In the genomic region with DNA sequence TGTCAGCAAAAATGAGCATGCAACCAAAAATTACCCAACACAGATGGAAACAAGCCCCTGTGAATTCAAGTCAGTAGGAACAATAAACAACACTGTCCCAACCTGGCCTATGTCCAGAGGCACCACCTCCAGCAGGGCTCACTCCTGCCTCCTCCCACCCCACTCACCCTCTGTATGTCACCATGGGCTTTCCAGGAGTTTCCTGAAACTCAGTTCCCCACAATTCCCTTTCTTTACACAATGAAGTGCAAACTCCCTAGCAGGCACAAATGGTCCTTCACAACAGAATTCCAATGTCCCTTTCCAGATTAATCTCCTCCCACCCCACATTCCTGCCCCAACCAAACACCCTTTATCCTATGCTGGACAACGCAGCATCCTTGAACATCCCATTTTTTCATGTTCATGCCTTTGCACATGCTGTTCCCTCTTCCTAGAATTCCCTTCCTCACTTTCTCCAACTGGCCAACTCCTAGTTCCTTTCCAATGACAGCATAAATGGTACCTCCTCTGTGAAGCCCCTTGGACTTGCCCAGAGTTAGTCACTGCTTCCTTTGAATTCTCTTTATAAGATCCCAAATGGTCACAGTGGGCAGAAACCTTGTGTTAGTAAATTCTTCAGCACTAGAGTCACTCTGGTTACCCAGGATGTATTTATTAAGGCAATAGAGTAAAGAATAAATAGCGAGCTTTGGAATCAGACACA, we compare ENCODE assay signal across 17 cellular contexts.
A peak's percentile ranks its signal among the peaks of the same experiment; 100 is the strongest.
DNase-seq lines count a peak whose midpoint lies in the region; ATAC-seq and TF ChIP-seq lines count a peak whose summit lies in the region.
"Had no signal": no experiment of that assay in that cellular context is flagged by ENCODE, and none has a peak within 500 bp of the region (broad histone marks: within the 10 kb centered on the region; RNA-seq: fewer than 3 reads in every experiment).

No MANE protein-coding gene starts in this region.

- H3K9me3 ChIP-seq in ascending aorta: no peaks in the 10 kb centered on the region
- H3K9me3 ChIP-seq: BLaER1 had no signal

- peaks cover 0 to 18% of the 10 kb centered on the region in 2 donors for H3K4me1 ChIP-seq in ascending aorta

- no peaks in the 10 kb centered on the region for H3K36me3 ChIP-seq in ascending aorta
- H3K36me3 ChIP-seq: BLaER1 had no signal

- DNase-seq in EH (ENCODE audit: low read depth): peak; percentile 74
- DNase-seq in M059J (ENCODE audit: low read depth): peak; percentile 88
- peak; percentile 39 for DNase-seq in choroid plexus epithelial cell (ENCODE audit: low read depth)
- peak; percentile 26 for DNase-seq in mesenteric fat pad (ENCODE audit: low spot score)
- no peak for DNase-seq in stimulated activated naive CD8-positive, alpha-beta T cell treated with anti-CD3 and anti-CD28 coated beads, Interleukin-15, Interleukin-2, amounts not matched to agents 100 U/mL and 50 U/mL, for 24 hours
- DNase-seq in ascending aorta (ENCODE audit: low spot score in 2 of 2): no peak
- DNase-seq: activated CD4-positive, alpha-beta T cell treated with anti-CD3 and anti-CD28 coated beads, Interleukin-2, amount 10 ng/mL, durations not matched to agents 7 days and 5 days; activated gamma-delta T cell; MM.1S; naive thymus-derived CD4-positive, alpha-beta T cell; NCI-H1694; posterior cingulate gyrus; stimulated activated CD4-positive, alpha-beta T cell treated with anti-CD3 and anti-CD28 coated beads, Interleukin-4, amount 100 ng/mL, for 1 hour had no signal

- intact Hi-C loops in ascending aorta (cut with DNase I): loop anchor here (10.0 kb wide), 2 partner anchors 617 to 653 kb away; partner anchors contain the start of gene PI4K2A

- no peak for TF ChIP-seq CTCF in choroid plexus epithelial cell (conservative IDR thresholded peaks at IDR 0.05; ENCODE audit: low read depth, low read length)
- no peak for TF ChIP-seq CTCF in ascending aorta (IDR thresholded peaks at IDR 0.05)

- H3K27ac ChIP-seq in ascending aorta: no peak overlapping the region
- H3K27ac ChIP-seq: BLaER1, epithelial cell of prostate, skin epidermis had no signal

- no peaks in the 10 kb centered on the region for H3K27me3 ChIP-seq in ascending aorta
- H3K27me3 ChIP-seq: BLaER1 had no signal

- no peak for ATAC-seq in stimulated activated naive CD8-positive, alpha-beta T cell treated with anti-CD3 and anti-CD28 coated beads, Interleukin-15, Interleukin-2, amounts not matched to agents 100 U/mL and 50 U/mL, for 24 hours
- ATAC-seq in GM21825 (IDR thresholded peaks at IDR 0.05; ENCODE audit: unreplicated experiment): no peak
- ATAC-seq: naive thymus-derived CD4-positive, alpha-beta T cell had no signal

- H3K4me3 ChIP-seq in choroid plexus epithelial cell (ENCODE audit: low read depth, low read length) (no peak overlapping the region), ascending aorta (no peak overlapping the region)
- H3K4me3 ChIP-seq: BLaER1, skin epidermis had no signal

Comparison
In these comparisons a context has a peak if more than half of its experiments do, and no peak if none do; other contexts are left out.
1. DNase-seq: peak in EH (single experiment), M059J (single experiment), choroid plexus epithelial cell (single experiment) and mesenteric fat pad (single experiment); none in stimulated activated naive CD8-positive, alpha-beta T cell treated with anti-CD3 and anti-CD28 coated beads, Interleukin-15, Interleukin-2, amounts not matched to agents 100 U/mL and 50 U/mL, for 24 hours (single experiment) and ascending aorta (0 of 2).